1 cellular context compared by ENCODE assay signal in the genomic region with DNA sequence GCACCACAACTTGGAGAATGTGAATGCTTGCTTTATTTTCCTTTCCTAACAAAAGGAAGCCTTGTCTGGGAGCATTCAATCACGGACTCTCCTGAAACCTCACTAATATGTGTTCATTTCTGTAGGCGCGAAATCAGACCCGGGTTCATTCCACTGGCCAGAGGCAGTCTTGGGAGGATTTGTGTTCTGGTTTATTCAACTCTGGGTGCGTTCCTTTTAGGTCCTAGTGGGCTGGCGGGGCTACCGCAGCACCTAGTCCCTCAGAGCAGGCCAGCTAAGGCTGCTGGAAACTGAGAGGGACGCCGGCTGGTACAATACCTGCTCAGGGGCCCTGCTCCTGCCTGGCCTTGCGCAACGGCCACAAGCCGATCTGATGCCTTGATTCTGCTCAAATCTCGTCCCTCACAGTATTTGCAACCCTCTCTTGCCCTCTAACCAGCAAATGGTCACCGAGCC.
TF ChIP-seq lines count a peak whose summit lies in the region.

No MANE protein-coding gene starts in this region.

TF ChIP-seq in GM23338, 12 proteins besides CTCF, POLR2A, EP300 and RAD21:
- TF ChIP-seq EZH2 (IDR thresholded peaks at IDR 0.05; ENCODE audit: low read depth, unreplicated experiment) = peak; percentile 99
- no peak for TF ChIP-seq ZNF331 (CRISPR knock-in tag; IDR thresholded peaks at IDR 0.05; ENCODE audit: low read depth)
- peak; percentile 80 for TF ChIP-seq EZH2phosphoT487 (IDR thresholded peaks at IDR 0.05; ENCODE audit: unreplicated experiment)
